ENCODE assay signal across 8 cellular contexts in the genomic region with DNA sequence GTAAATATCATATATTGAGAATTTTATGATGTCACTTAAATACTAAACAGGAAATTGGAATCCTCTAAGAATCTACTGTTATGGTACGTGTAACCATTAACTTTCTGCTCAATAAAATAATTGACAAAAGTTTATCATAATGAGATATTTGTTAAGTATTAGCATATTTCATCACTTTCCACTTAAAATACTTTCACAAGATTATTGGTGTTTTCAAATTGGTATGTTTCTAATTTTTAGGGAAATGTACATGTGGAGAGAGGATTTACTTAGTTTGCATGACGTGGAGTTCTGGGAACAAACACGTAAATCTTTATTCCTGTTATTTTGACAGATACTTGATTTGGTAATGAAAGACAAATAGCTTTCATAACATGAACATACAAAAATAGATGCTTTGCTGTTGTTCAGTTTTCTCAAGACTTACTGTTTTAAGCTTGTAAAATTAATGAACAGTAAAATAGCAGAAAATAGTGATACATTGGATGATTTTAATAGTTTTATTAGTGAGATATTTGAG. TPM values are rescaled to one million over a fixed set of nuclear protein-coding genes. Genes with fewer than 3 reads are reported as not detected.
DNase-seq lines count a peak whose midpoint lies in the region; ATAC-seq, FAIRE-seq and TF ChIP-seq lines count a peak whose summit lies in the region.

No MANE protein-coding gene starts in this region.

- ATAC-seq in activated T-cell treated with anti-CD3 and anti-CD28 coated beads, Interleukin-2, amount 50 U/mL, for 72 hours (replicated peaks in 1 of 2), result no peak
- no peak for ATAC-seq in activated naive CD8-positive, alpha-beta T cell treated with anti-CD3 and anti-CD28 coated beads, Interleukin-2, amount 10 ng/mL, durations not matched to agents 7 days and 5 days (ENCODE audit: low read depth)
- no peak for ATAC-seq in GM21515 (IDR thresholded peaks at IDR 0.05; ENCODE audit: unreplicated experiment)

- dilution Hi-C loops in keratinocyte (cut with MboI; ENCODE audit: extremely low pct_ligation_motif_present, low sequenced_read_pairs), result no loop called here

- FAIRE-seq in keratinocyte (lab: Jason Lieb, UNC), result no peak

- TF ChIP-seq CTCF in keratinocyte (optimal IDR thresholded peaks at IDR 0.05 in 1 of 3, IDR thresholded peaks at IDR 0.05 in 1 of 3, conservative IDR thresholded peaks at IDR 0.05 in 1 of 3; ENCODE audit: extremely low read depth in 1 of 3, insufficient read depth in 2 of 3, low read length in 3 of 3), result no peak
- TF ChIP-seq CTCF in tibial nerve (IDR thresholded peaks at IDR 0.05), result no peak

- POLR2A ChIA-PET in activated naive CD8-positive, alpha-beta T cell treated with anti-CD3 and anti-CD28 coated beads, Interleukin-2, amount 10 ng/mL, durations not matched to agents 7 days and 5 days (lab: Charles Lee), result interaction anchor here (4.4 kb wide), 1 partner anchor 14 kb away, joined by 86 read pairs; a partner anchor contains a TSS

- no peak for DNase-seq in activated T-cell treated with anti-CD3 and anti-CD28 coated beads, Interleukin-2, amount 50 U/mL, for 72 hours
- DNase-seq in activated T-cell treated with anti-CD3 and anti-CD28 coated beads, Interleukin-2, amount 50 U/mL, for 1 hour, result no peak
- no peak for DNase-seq in activated naive CD8-positive, alpha-beta T cell treated with anti-CD3 and anti-CD28 coated beads, Interleukin-2, amount 10 ng/mL, durations not matched to agents 7 days and 5 days
- DNase-seq in keratinocyte (ENCODE audit: low read depth, low spot score) (no peak), tibial nerve (ENCODE audit: low spot score in 2 of 2) (no peak), Ammon's horn (ENCODE audit: low spot score) (no peak), NCI-H1930 (lab: John Stamatoyannopoulos, UW) (no peak)

- H3K4me1 Mint-ChIP-seq in activated T-cell treated with anti-CD3 and anti-CD28 coated beads, Interleukin-2, amount 50 U/mL, for 72 hours (ENCODE audit: low read depth), result peaks cover 62% of the 10 kb centered on the region
- H3K4me1 Mint-ChIP-seq in activated naive CD8-positive, alpha-beta T cell treated with anti-CD3 and anti-CD28 coated beads, Interleukin-2, amount 10 ng/mL, durations not matched to agents 7 days and 5 days, result peaks cover 41% of the 10 kb centered on the region

- H3K27ac Mint-ChIP-seq in activated T-cell treated with anti-CD3 and anti-CD28 coated beads, Interleukin-2, amount 50 U/mL, for 72 hours, result peak overlapping the region; percentile 100
- H3K27ac Mint-ChIP-seq in activated naive CD8-positive, alpha-beta T cell treated with anti-CD3 and anti-CD28 coated beads, Interleukin-2, amount 10 ng/mL, durations not matched to agents 7 days and 5 days, result peak overlapping the region; percentile 96

- WGBS in tibial nerve, 2 donors, result 19 to 23% methylated on average over 3 of the region's 3 CpGs

- H3K9me1 ChIP-seq in keratinocyte (ENCODE audit: control insufficient read depth, extremely low read depth, insufficient read depth, low read length), result no peaks in the 10 kb centered on the region

- H3K4me3 Mint-ChIP-seq in activated T-cell treated with anti-CD3 and anti-CD28 coated beads, Interleukin-2, amount 50 U/mL, for 72 hours, result peak overlapping the region; percentile 94 to 99
- peak overlapping the region; percentile 90 for H3K4me3 Mint-ChIP-seq in activated naive CD8-positive, alpha-beta T cell treated with anti-CD3 and anti-CD28 coated beads, Interleukin-2, amount 10 ng/mL, durations not matched to agents 7 days and 5 days

- no peak overlapping the region for H2AFZ ChIP-seq in keratinocyte (ENCODE audit: control insufficient read depth, low read length)

- H3K4me1 ChIP-seq in keratinocyte (ENCODE audit: control insufficient read depth, extremely low read depth, insufficient read depth, low read length) (peaks cover 29% of the 10 kb centered on the region), tibial nerve (peaks cover 6 to 61% (median 23%) of the 10 kb centered on the region in 4 donors)

- no peak for TF ChIP-seq POLR2A in tibial nerve (IDR thresholded peaks at IDR 0.05)

- H3K9me3 ChIP-seq in keratinocyte (ENCODE audit: control insufficient read depth, low read depth, low read length) (no peaks in the 10 kb centered on the region), tibial nerve (no peaks in the 10 kb centered on the region)

- H4K20me1 ChIP-seq in keratinocyte (ENCODE audit: control insufficient read depth, extremely low read depth, insufficient read depth, low read length), result peaks cover 6% of the 10 kb centered on the region

- H3K27ac ChIP-seq in keratinocyte (ENCODE audit: control insufficient read depth, insufficient read depth, low read length), result peak overlapping the region; percentile 96
- H3K27ac ChIP-seq in tibial nerve, result peak overlapping the region in 3 of 4 donors; percentile 98 to 99 (median 99)

- peaks cover 8 to 18% of the 10 kb centered on the region in 2 experiments for H3K36me3 ChIP-seq in keratinocyte (ENCODE audit: control insufficient read depth in 2 of 2, extremely low read depth in 1 of 2, insufficient read depth in 2 of 2, low read length in 2 of 2)
- H3K36me3 ChIP-seq in tibial nerve, result peaks cover 0 to 16% (median 0%) of the 10 kb centered on the region in 3 donors

- peaks cover 91% of the 10 kb centered on the region for H3K79me2 ChIP-seq in keratinocyte (ENCODE audit: control insufficient read depth, insufficient read depth, low read length)

- H3K27me3 ChIP-seq in keratinocyte (ENCODE audit: control insufficient read depth, extremely low read depth, insufficient read depth, low read length) (no peaks in the 10 kb centered on the region), tibial nerve (no peaks in the 10 kb centered on the region)

- peak overlapping the region; percentile 98 for H3K9ac ChIP-seq in keratinocyte (ENCODE audit: control insufficient read depth, extremely low read depth, insufficient read depth, low read length)

- H3K27me3 Mint-ChIP-seq in activated T-cell treated with anti-CD3 and anti-CD28 coated beads, Interleukin-2, amount 50 U/mL, for 72 hours (ENCODE audit: low read depth), result no peaks in the 10 kb centered on the region
- H3K27me3 Mint-ChIP-seq in activated naive CD8-positive, alpha-beta T cell treated with anti-CD3 and anti-CD28 coated beads, Interleukin-2, amount 10 ng/mL, durations not matched to agents 7 days and 5 days, result no peaks in the 10 kb centered on the region

- TF ChIP-seq EP300 in tibial nerve (IDR thresholded peaks at IDR 0.05), result no peak

- H3K4me2 ChIP-seq in keratinocyte (ENCODE audit: control insufficient read depth, extremely low read depth, insufficient read depth, low read depth, low read length), result peak overlapping the region; percentile 97

- H3K4me3 ChIP-seq in keratinocyte (ENCODE audit: control insufficient read depth in 2 of 3, extremely low read depth in 1 of 3, insufficient read depth in 2 of 3, low read depth in 1 of 3, low read length in 3 of 3), result peak overlapping the region; percentile 75 to 99 (median 89)
- H3K4me3 ChIP-seq in tibial nerve, result peak overlapping the region in 2 of 4 donors; percentile 90 to 93

- H3K9me3 Mint-ChIP-seq in activated T-cell treated with anti-CD3 and anti-CD28 coated beads, Interleukin-2, amount 50 U/mL, for 72 hours, result no peaks in the 10 kb centered on the region
- no peaks in the 10 kb centered on the region for H3K9me3 Mint-ChIP-seq in activated naive CD8-positive, alpha-beta T cell treated with anti-CD3 and anti-CD28 coated beads, Interleukin-2, amount 10 ng/mL, durations not matched to agents 7 days and 5 days

- H3K36me3 Mint-ChIP-seq in activated T-cell treated with anti-CD3 and anti-CD28 coated beads, Interleukin-2, amount 50 U/mL, for 72 hours (ENCODE audit: insufficient read depth in 2 of 2), result peaks cover 3 to 33% of the 10 kb centered on the region in 2 donors
- peaks cover 15% of the 10 kb centered on the region for H3K36me3 Mint-ChIP-seq in activated naive CD8-positive, alpha-beta T cell treated with anti-CD3 and anti-CD28 coated beads, Interleukin-2, amount 10 ng/mL, durations not matched to agents 7 days and 5 days

RNA-seq across cellular contexts. Expression of a gene that starts 1.6 kb away (rescaled TPM):
- 100 to 1,000 TPM; 245 TPM for total RNA-seq in activated T-cell treated with anti-CD3 and anti-CD28 coated beads, Interleukin-2, amount 50 U/mL, for 72 hours
- total RNA-seq in activated naive CD8-positive, alpha-beta T cell treated with anti-CD3 and anti-CD28 coated beads, Interleukin-2, amount 10 ng/mL, durations not matched to agents 7 days and 5 days, result 100 to 1,000 TPM; 242 to 252 TPM
- 119 to 236 TPM (median 234 TPM) in 3 replicates for polyA plus RNA-seq in keratinocyte
- 250 TPM for polyA plus RNA-seq in keratinocyte (2011; ENCODE audit: low read depth)
- 52.0 and 63.7 TPM in 2 replicates for polyA plus RNA-seq in keratinocyte (2011; cell fraction: cytosol; rRNA removed)
- 399 and 511 TPM in 2 replicates for polyA plus RNA-seq in keratinocyte (2011; cell fraction: nucleus; rRNA removed)
- polyA plus RNA-seq in keratinocyte (2012; ENCODE audit: low replicate concordance), result 84.8 and 100 TPM in 2 replicates
- polyA minus RNA-seq in keratinocyte, result 104 to 189 TPM (median 172 TPM) in 3 replicates
- polyA minus RNA-seq in keratinocyte (2011; cell fraction: cytosol; rRNA and poly(A)+ RNA removed), result 49.5 TPM
- polyA minus RNA-seq in keratinocyte (2011; cell fraction: nucleus; rRNA and poly(A)+ RNA removed), result 146 and 228 TPM in 2 replicates
- total RNA-seq in tibial nerve, result 100 to 1,000 TPM; 179 to 306 (median 204) TPM

RNA-seq across cellular contexts. Expression of a gene that starts 17.4 kb away (rescaled TPM):
- total RNA-seq in activated T-cell treated with anti-CD3 and anti-CD28 coated beads, Interleukin-2, amount 50 U/mL, for 72 hours, result 10 to 100 TPM; 22.5 to 29.0 TPM
- 10 to 100 TPM; 16.9 to 18.8 TPM for total RNA-seq in activated naive CD8-positive, alpha-beta T cell treated with anti-CD3 and anti-CD28 coated beads, Interleukin-2, amount 10 ng/mL, durations not matched to agents 7 days and 5 days
- 14.6 to 28.5 TPM (median 15.9 TPM) in 3 replicates for polyA plus RNA-seq in keratinocyte
- 4.9 TPM for polyA plus RNA-seq in keratinocyte (2011; ENCODE audit: low read depth)
- polyA plus RNA-seq in keratinocyte (2011; cell fraction: cytosol; rRNA removed), result 12.3 and 23.3 TPM in 2 replicates
- polyA plus RNA-seq in keratinocyte (2011; cell fraction: nucleus; rRNA removed), result 20.0 and 27.6 TPM in 2 replicates
- 8.1 and 14.3 TPM in 2 replicates for polyA plus RNA-seq in keratinocyte (2012; ENCODE audit: low replicate concordance)
- polyA minus RNA-seq in keratinocyte, result 2.3 to 16.9 TPM (median 7.8 TPM) in 3 replicates
- 7.7 TPM for polyA minus RNA-seq in keratinocyte (2011; cell fraction: cytosol; rRNA and poly(A)+ RNA removed)
- 8.0 and 16.1 TPM in 2 replicates for polyA minus RNA-seq in keratinocyte (2011; cell fraction: nucleus; rRNA and poly(A)+ RNA removed)
- 10 to 100 TPM in 3 of 4 donors, 1 to 10 TPM in 1; 8.2 to 14.2 (median 10.2) TPM for total RNA-seq in tibial nerve
